ENCODE assay signal across 1 cellular context in genomic region chr1:93113127-93113526, GRCh38.
TF ChIP-seq lines count a peak whose summit lies in the region.

No MANE protein-coding gene starts in this region.

TF ChIP-seq in HepG2, 621 proteins besides CTCF, POLR2A, EP300 and RAD21:
- TF ChIP-seq TOPORS (CRISPR knock-in tag; IDR thresholded peaks at IDR 0.05) (no peak), ZNF770 (CRISPR knock-in tag; IDR thresholded peaks at IDR 0.05) (peak; percentile 42; the same call in 1 of the 2 replicates)
